ENCODE assay signal across 23 cellular contexts in genomic region chr10:77562742-77563141, GRCh38.
"Had no signal": no experiment of that assay in that cellular context is flagged by ENCODE, and none has a peak within 500 bp of the region (broad histone marks: within the 10 kb centered on the region; RNA-seq: fewer than 3 reads in every experiment).

No MANE protein-coding gene starts in this region.

- H3K27ac ChIP-seq: adrenal gland, lower lobe of right lung, ovary, psoas muscle, skin epidermis, upper lobe of right lung, VCaP had no signal

- H3K27me3 ChIP-seq: ovary, upper lobe of right lung had no signal

- H3K36me3 Mint-ChIP-seq: activated naive CD4-positive, alpha-beta T cell treated with anti-CD3 and anti-CD28 coated beads, Interleukin-2, amount 50 U/mL, for 72 hours; natural killer cell; stimulated activated effector memory CD8-positive, alpha-beta T cell treated with anti-CD3 and anti-CD28 coated beads, Interleukin-12 subunit alpha, Interleukin-12 subunit beta, amount 100 ng/mL, for 72 hours had no signal

- H3K4me1 ChIP-seq: adrenal gland, lower lobe of right lung, upper lobe of right lung had no signal

- H3K9me3 Mint-ChIP-seq: activated naive CD4-positive, alpha-beta T cell treated with anti-CD3 and anti-CD28 coated beads, Interleukin-2, amount 50 U/mL, for 72 hours; activated T-helper 1 cell treated with anti-CD3 and anti-CD28 coated beads, Interleukin-12 subunit alpha, Interleukin-12 subunit beta, Interleukin-2, Interleukin-4 antibody, amounts not matched to agents 30 ng/mL and 10 ng/mL and 1 ng/mL, durations not matched to agents 14 hours and 24 hours and 36 hours; natural killer cell; stimulated activated effector memory CD8-positive, alpha-beta T cell treated with anti-CD3 and anti-CD28 coated beads, Interleukin-12 subunit alpha, Interleukin-12 subunit beta, amount 100 ng/mL, for 72 hours had no signal

- H3K9me3 ChIP-seq: adrenal gland, esophagus squamous epithelium, lower lobe of right lung, ovary, psoas muscle, stomach, upper lobe of right lung had no signal

- H3K4me3 Mint-ChIP-seq: activated T-helper 1 cell treated with anti-CD3 and anti-CD28 coated beads, Interleukin-12 subunit alpha, Interleukin-12 subunit beta, Interleukin-2, Interleukin-4 antibody, amounts not matched to agents 30 ng/mL and 10 ng/mL and 1 ng/mL, durations not matched to agents 14 hours and 24 hours and 36 hours; natural killer cell; stimulated activated effector memory CD8-positive, alpha-beta T cell treated with anti-CD3 and anti-CD28 coated beads, Interleukin-12 subunit alpha, Interleukin-12 subunit beta, amount 100 ng/mL, for 72 hours; T-helper 17 cell had no signal

- H3K4me3 ChIP-seq: adrenal gland, esophagus squamous epithelium, lower lobe of right lung, ovary, psoas muscle, skin epidermis, stomach, upper lobe of right lung had no signal

- DNase-seq: activated CD4-positive, alpha-beta T cell treated with anti-CD3 and anti-CD28 coated beads, Interleukin-2, amount 50 U/mL, for 4 hours; activated gamma-delta T cell treated with Interleukin-2 at 50 U/mL for 16 hours; activated T-cell treated with anti-CD3 and anti-CD28 coated beads for 4 hours; adrenal gland; dermis blood vessel endothelial cell; effector memory CD4-positive, alpha-beta T cell; esophagus squamous epithelium; foreskin fibroblast; hypothalamus; lower lobe of right lung; natural killer cell; ovary; psoas muscle; right cardiac atrium; stimulated activated CD4-positive, alpha-beta T cell treated with anti-CD3 and anti-CD28 coated beads, Interleukin-4, amount 100 ng/mL, for 24 hours; stomach; T-helper 17 cell; upper lobe of right lung had no signal

- H3K36me3 ChIP-seq: adrenal gland, esophagus squamous epithelium, lower lobe of right lung, ovary, stomach, upper lobe of right lung had no signal

- H3K27ac Mint-ChIP-seq: activated naive CD4-positive, alpha-beta T cell treated with anti-CD3 and anti-CD28 coated beads, Interleukin-2, amount 50 U/mL, for 72 hours; activated T-helper 1 cell treated with anti-CD3 and anti-CD28 coated beads, Interleukin-12 subunit alpha, Interleukin-12 subunit beta, Interleukin-2, Interleukin-4 antibody, amounts not matched to agents 30 ng/mL and 10 ng/mL and 1 ng/mL, durations not matched to agents 14 hours and 24 hours and 36 hours; natural killer cell; stimulated activated effector memory CD8-positive, alpha-beta T cell treated with anti-CD3 and anti-CD28 coated beads, Interleukin-12 subunit alpha, Interleukin-12 subunit beta, amount 100 ng/mL, for 72 hours; T-helper 17 cell had no signal

- H3K4me1 Mint-ChIP-seq: natural killer cell; stimulated activated effector memory CD8-positive, alpha-beta T cell treated with anti-CD3 and anti-CD28 coated beads, Interleukin-12 subunit alpha, Interleukin-12 subunit beta, amount 100 ng/mL, for 72 hours; T-helper 17 cell had no signal

- ATAC-seq: activated naive CD4-positive, alpha-beta T cell treated with anti-CD3 and anti-CD28 coated beads, Interleukin-2, amount 50 U/mL, for 72 hours; lower lobe of right lung; natural killer cell; psoas muscle; right cardiac atrium; stimulated activated effector memory CD8-positive, alpha-beta T cell treated with anti-CD3 and anti-CD28 coated beads, Interleukin-12 subunit alpha, Interleukin-12 subunit beta, amount 100 ng/mL, for 72 hours; T-helper 17 cell; upper lobe of right lung had no signal
